ENCODE assay signal across 8 cellular contexts in genomic region chr11:61429691-61430582, GRCh38. TPM values are rescaled to one million over a fixed set of nuclear protein-coding genes. Genes with fewer than 3 reads are reported as not detected.
A peak's percentile ranks its signal among the peaks of the same experiment; 100 is the strongest.
DNase-seq lines count a peak whose midpoint lies in the region; ATAC-seq, FAIRE-seq and TF ChIP-seq lines count a peak whose summit lies in the region.

Gene CPSF7 (minus strand): TSS chr11:61429975. CDS start chr11:61429235, 740 bp downstream.
Gene SDHAF2 (plus strand): TSS chr11:61430124. CDS start chr11:61430147, 23 bp downstream.

- peak; percentile 82 to 87 for DNase-seq in AML-193 (lab: John Stamatoyannopoulos, UW)
- DNase-seq in NCI-H510A treated with DMSO at 0.1 percent for 48 hours (lab: John Stamatoyannopoulos, UW), result peak; percentile 93
- DNase-seq in activated CD4-positive, alpha-beta T cell treated with anti-CD3 and anti-CD28 coated beads for 24 hours (ENCODE audit: low read depth in 2 of 2), result peak; percentile 95 to 98
- DNase-seq in cerebellum (ENCODE audit: low spot score), result peak; percentile 97
- peak; percentile 99 for DNase-seq in kidney
- peak; percentile 94 to 99 for DNase-seq in stimulated activated CD4-positive, alpha-beta T cell treated with anti-CD3 and anti-CD28 coated beads, Interleukin-15, amount 100 ng/mL, for 1 hour (ENCODE audit: low read depth in 1 of 2, low spot score in 1 of 2)

- H3K4me1 ChIP-seq in kidney (ENCODE audit: control insufficient read depth in 1 of 2, insufficient read depth in 1 of 2, low read depth in 1 of 2, low read length in 2 of 2), result peaks cover 8% of the 10 kb centered on the region in 2 donors

- peak; percentile 94 for TF ChIP-seq POLR2A in GM19193 (IDR thresholded peaks at IDR 0.05; ENCODE audit: extremely low read depth, insufficient read depth, insufficient read length)

- FAIRE-seq in kidney (lab: Jason Lieb, UNC), result no peak

- H3K9me3 ChIP-seq in kidney (ENCODE audit: control insufficient read depth in 1 of 2, low read length in 2 of 2), result no peaks in the 10 kb centered on the region

- H3K9ac ChIP-seq in kidney (ENCODE audit: low read length in 2 of 2), result peak within 1 kb of the TSS; percentile 93 to 100

- ATAC-seq in HG03432 (IDR thresholded peaks at IDR 0.05; ENCODE audit: unreplicated experiment), result peak; percentile 89

- H3K27ac ChIP-seq in kidney (ENCODE audit: low read depth in 2 of 2, low read length in 2 of 2), result peak within 1 kb of the TSS; percentile 97

- intact Hi-C loops in kidney (cut with DNase I), result no loop called here

- H3K36me3 ChIP-seq in kidney (ENCODE audit: control insufficient read depth in 1 of 2, insufficient read depth in 2 of 2, low read length in 2 of 2), result peaks cover 18 to 24% of the 10 kb centered on the region in 2 donors

- peak within 1 kb of the TSS; percentile 100 for H3K4me3 ChIP-seq in kidney (ENCODE audit: low read length in 2 of 2)

- TF ChIP-seq CTCF in kidney (IDR thresholded peaks at IDR 0.05; ENCODE audit: borderline replicate concordance, extremely low read depth, insufficient read depth), result no peak

RNA-seq across cellular contexts. Expression of gene CPSF7, which starts in this region (rescaled TPM):
- total RNA-seq in cerebellum, result 39.0 TPM
- 94.5 TPM for total RNA-seq in kidney
- 28.4 TPM for polyA plus RNA-seq in kidney (ENCODE audit: insufficient read depth, low read depth, low replicate concordance)

RNA-seq across cellular contexts. Expression of gene SDHAF2, which starts in this region (rescaled TPM):
- 61.3 TPM for total RNA-seq in cerebellum
- total RNA-seq in kidney, result 40.7 TPM
- 77.1 TPM for polyA plus RNA-seq in kidney (ENCODE audit: insufficient read depth, low read depth, low replicate concordance)

Comparison
In these comparisons a context has a peak if more than half of its experiments do, and no peak if none do; other contexts are left out.
1. Peak in every context shown above with its lines: DNase-seq, ATAC-seq, H3K4me3 ChIP-seq and H3K27ac ChIP-seq.